ENCODE assay signal across 11 cellular contexts in the genomic region with DNA sequence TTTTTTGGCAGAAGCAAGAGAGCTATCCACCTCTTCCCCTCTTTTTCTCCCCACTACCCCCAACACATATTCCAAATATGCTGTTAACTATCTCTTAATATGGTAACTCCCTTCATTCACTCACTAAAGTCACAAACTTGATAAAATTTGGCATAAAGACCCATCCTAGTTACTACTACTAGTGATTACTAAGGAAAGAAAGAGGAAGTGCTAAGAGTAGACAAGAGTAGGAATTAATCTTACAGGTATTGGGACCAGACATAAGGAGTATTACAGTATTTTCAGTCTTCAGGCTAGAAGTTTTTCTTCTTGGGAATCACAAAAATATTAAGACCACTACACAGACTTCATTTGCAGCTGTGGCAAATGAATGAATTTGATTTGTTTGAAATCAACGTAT. TPM values are rescaled to one million over a fixed set of nuclear protein-coding genes. Genes with fewer than 3 reads are reported as not detected.
DNase-seq lines count a peak whose midpoint lies in the region; FAIRE-seq and TF ChIP-seq lines count a peak whose summit lies in the region.
"Had no signal": no experiment of that assay in that cellular context is flagged by ENCODE, and none has a peak within 500 bp of the region (broad histone marks: within the 10 kb centered on the region; RNA-seq: fewer than 3 reads in every experiment).

No MANE protein-coding gene starts in this region.

- FAIRE-seq in small intestine (lab: Jason Lieb, UNC) = no peak

- H3K36me3 ChIP-seq in A673 (ENCODE audit: insufficient read depth, low read length, poor library complexity, severe bottlenecking) = no peaks in the 10 kb centered on the region
- H3K36me3 ChIP-seq in HUES6 (ENCODE audit: control insufficient read depth, insufficient read depth, low read length) = no peaks in the 10 kb centered on the region
- H3K36me3 ChIP-seq in mesodermal cell (ENCODE audit: control insufficient read depth, insufficient read depth, low read length) = no peaks in the 10 kb centered on the region
- H3K36me3 ChIP-seq in small intestine (ENCODE audit: control insufficient read depth in 2 of 2, insufficient read depth in 2 of 2, low read length in 2 of 2) = no peaks in the 10 kb centered on the region
- H3K36me3 ChIP-seq: esophagus squamous epithelium, spleen had no signal

- H3K27me3 ChIP-seq in A673 (replicated peaks; ENCODE audit: insufficient read depth, low read depth, low read length, poor library complexity) (no peaks in the 10 kb centered on the region), HUES6 (ENCODE audit: control insufficient read depth, insufficient read depth, low read length) (no peaks in the 10 kb centered on the region; the same call in 1 of the 2 replicates), small intestine (ENCODE audit: control insufficient read depth in 2 of 2, insufficient read depth in 2 of 2, low read length in 2 of 2) (no peaks in the 10 kb centered on the region)
- H3K27me3 ChIP-seq: esophagus squamous epithelium had no signal

- H3K9me3 ChIP-seq in A673 (ENCODE audit: low read depth, low read length, poor library complexity, severe bottlenecking) = no peaks in the 10 kb centered on the region
- no peaks in the 10 kb centered on the region for H3K9me3 ChIP-seq in HUES6 (ENCODE audit: control insufficient read depth, insufficient read depth, low read depth, low read length)
- H3K9me3 ChIP-seq in mesodermal cell (ENCODE audit: control insufficient read depth, low read length) = no peaks in the 10 kb centered on the region
- H3K9me3 ChIP-seq in small intestine (ENCODE audit: control insufficient read depth, low read depth) = no peaks in the 10 kb centered on the region
- H3K9me3 ChIP-seq: esophagus squamous epithelium, spleen had no signal

- BruUV-seq in A673 (replicated peaks; lab: Mats Ljungman, UMichigan) = no TSS peak

- DNase-seq in A673 (ENCODE audit: low spot score) (no peak), coronary artery (ENCODE audit: low spot score) (no peak), small intestine (no peak), COLO829 (ENCODE audit: low spot score) (no peak)
- DNase-seq in stimulated activated CD4-positive, alpha-beta T cell treated with anti-CD3 and anti-CD28 coated beads, Interleukin-4, amount 100 ng/mL, for 1 hour = no peak
- no peak for DNase-seq in activated CD4-positive, CD25-positive, alpha-beta regulatory T cell (lab: John Stamatoyannopoulos, UW)
- DNase-seq: esophagus squamous epithelium, NCI-H2227 treated with DMSO at 0.1 percent for 48 hours, spleen had no signal

- H3K27ac ChIP-seq in A673 (ENCODE audit: low read depth, low read length, poor library complexity, severe bottlenecking) (no peak overlapping the region), HUES6 (ENCODE audit: low read depth, low read length) (no peak overlapping the region), coronary artery (peak overlapping the region; percentile 78 to 96), mesodermal cell (ENCODE audit: low read depth, low read length, severe bottlenecking) (no peak overlapping the region), small intestine (ENCODE audit: low read depth in 1 of 2, low read length in 1 of 2) (no peak overlapping the region)

- H3K9ac ChIP-seq in HUES6 (ENCODE audit: low read length) = no peak overlapping the region

- H3K4me1 ChIP-seq in A673 (ENCODE audit: insufficient read depth, low read length, poor library complexity, severe bottlenecking) (peaks cover 9% of the 10 kb centered on the region), HUES6 (ENCODE audit: control insufficient read depth, insufficient read depth, low read length) (peaks cover 14% of the 10 kb centered on the region), mesodermal cell (ENCODE audit: control insufficient read depth, insufficient read depth, low read length, poor library complexity, severe bottlenecking) (no peaks in the 10 kb centered on the region), small intestine (ENCODE audit: control insufficient read depth in 2 of 2, insufficient read depth in 1 of 2, low read depth in 1 of 2, low read length in 1 of 2) (no peaks in the 10 kb centered on the region)

- intact Hi-C loops in A673 (cut with micrococcal nuclease; ENCODE audit: unreplicated experiment) = no loop called here

- CTCF ChIA-PET in A673 (lab: Charles Lee) = no interaction called here

- no peak for TF ChIP-seq CTCF in A673 (conservative IDR thresholded peaks at IDR 0.05; ENCODE audit: low read depth, low read length)
- no peak for TF ChIP-seq CTCF in coronary artery (IDR thresholded peaks at IDR 0.05)

- POLR2A ChIA-PET in A673 (lab: Charles Lee; ENCODE audit: low non-redundant PET) = interaction anchor here (0.6 kb wide), 1 partner anchor 46 kb away, joined by 3 read pairs; no protein-coding TSS in a partner anchor

- H3K4me3 ChIP-seq in A673 (ENCODE audit: low read depth, low read length, poor library complexity, severe bottlenecking) = peak overlapping the region; percentile 57
- H3K4me3 ChIP-seq in HUES6 (ENCODE audit: low read depth, low read length) = peak overlapping the region; percentile 75; the same call in 1 of the 2 replicates
- H3K4me3 ChIP-seq in coronary artery = peak overlapping the region; percentile 68
- H3K4me3 ChIP-seq in mesodermal cell (ENCODE audit: extremely low read depth, insufficient read depth, low read length, poor library complexity, severe bottlenecking) = peak overlapping the region; percentile 54
- no peak overlapping the region for H3K4me3 ChIP-seq in small intestine (ENCODE audit: low read depth in 1 of 2, low read length in 2 of 2)

- WGBS in mesodermal cell (ENCODE audit: insufficient coverage in 2 of 2), 2 experiments = no CpG with 5 or more reads among the region's 1 CpG
- 58 to 69% (median 67%) methylated on average over 1 of the region's 1 CpG for WGBS in small intestine, 3 donors

RNA-seq across cellular contexts. Expression of a gene that starts 2.2 kb away (rescaled TPM):
- 2.6 and 2.8 TPM in 2 replicates for total RNA-seq in A673 (2021)
- 8.5 TPM for polyA plus RNA-seq in mesodermal cell (2013, experiment 1 of 2)
- polyA plus RNA-seq in mesodermal cell (2013, experiment 2 of 2) = 6.1 TPM
- under 1 TPM in 1 of 3 donors, not detected in 2; 0.28 TPM for polyA plus RNA-seq in small intestine

Comparison
In these comparisons a context has a peak if more than half of its experiments do, and no peak if none do; other contexts are left out.
1. H3K27ac ChIP-seq: peak in coronary artery (2 of 2); none in A673 (single experiment), HUES6 (single experiment), mesodermal cell (single experiment) and small intestine (0 of 2).
2. H3K4me3 ChIP-seq: peak in A673 (single experiment), HUES6 (single experiment), coronary artery (single experiment) and mesodermal cell (single experiment); none in small intestine (0 of 2).